ENCODE assay signal across 8 cellular contexts in the genomic region with DNA sequence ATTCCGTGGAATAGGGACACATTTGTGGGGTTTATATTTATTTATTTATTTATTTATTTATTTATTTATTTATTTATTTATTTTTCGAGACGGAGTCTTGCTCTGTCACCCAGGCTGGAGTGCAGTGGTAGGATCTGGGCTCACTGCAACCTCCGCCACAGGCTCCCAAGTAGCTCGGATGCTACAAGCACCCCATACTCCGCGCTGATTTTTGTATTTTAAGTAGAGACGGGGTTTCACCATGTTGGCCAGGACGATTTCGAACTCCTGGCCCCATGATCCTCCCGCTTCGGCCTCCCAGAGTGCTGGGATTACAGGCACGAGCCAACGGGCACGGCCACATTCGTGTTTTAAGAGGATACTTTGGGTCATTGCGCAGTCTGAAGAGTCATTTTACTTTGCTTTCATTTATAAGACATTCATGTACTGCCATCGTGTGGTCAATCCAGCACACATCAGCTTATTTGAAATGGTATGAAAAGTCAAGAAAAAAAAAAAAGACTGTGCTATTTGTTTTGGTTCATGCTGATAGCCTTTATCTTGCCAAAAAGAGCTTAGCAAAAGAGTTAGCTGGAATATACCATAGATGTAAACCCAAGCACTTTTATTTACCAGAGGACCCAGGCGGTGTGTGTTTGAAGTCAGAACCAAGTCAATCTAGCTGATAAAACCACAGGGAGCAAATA.
A peak's percentile ranks its signal among the peaks of the same experiment; 100 is the strongest.
DNase-seq lines count a peak whose midpoint lies in the region; ATAC-seq and TF ChIP-seq lines count a peak whose summit lies in the region.
"Not testable (repeated sequence)": the region's sequence is repeated elsewhere in the genome, so short reads cannot be mapped to it uniquely, and the experiment has no call there.

No MANE protein-coding gene starts in this region.

- not testable (repeated sequence) for H3K27me3 Mint-ChIP-seq in activated CD8-positive, alpha-beta T cell treated with anti-CD3 and anti-CD28 coated beads for 36 hours

- intact Hi-C loops in activated CD8-positive, alpha-beta T cell treated with anti-CD3 and anti-CD28 coated beads for 36 hours (cut with micrococcal nuclease): not testable (repeated sequence)

- H3K9me3 ChIP-seq in suprapubic skin: not testable (repeated sequence)

- CTCF ChIA-PET in activated CD8-positive, alpha-beta T cell treated with anti-CD3 and anti-CD28 coated beads for 36 hours (lab: Charles Lee): not testable (repeated sequence)

- H3K4me1 ChIP-seq in suprapubic skin: not testable (repeated sequence)

- H3K27ac Mint-ChIP-seq in activated CD8-positive, alpha-beta T cell treated with anti-CD3 and anti-CD28 coated beads for 36 hours: not testable (repeated sequence)

- H3K36me3 Mint-ChIP-seq in activated CD8-positive, alpha-beta T cell treated with anti-CD3 and anti-CD28 coated beads for 36 hours (ENCODE audit: low read depth): not testable (repeated sequence)

- not testable (repeated sequence) for TF ChIP-seq POLR2A in suprapubic skin (IDR thresholded peaks at IDR 0.05)

- H3K9me3 Mint-ChIP-seq in activated CD8-positive, alpha-beta T cell treated with anti-CD3 and anti-CD28 coated beads for 36 hours: not testable (repeated sequence)

- 31% methylated on average over 19 of the region's 19 CpGs for WGBS in suprapubic skin

- not testable (repeated sequence) for H3K4me1 Mint-ChIP-seq in activated CD8-positive, alpha-beta T cell treated with anti-CD3 and anti-CD28 coated beads for 36 hours (ENCODE audit: low read depth)

- TF ChIP-seq EP300 in suprapubic skin (IDR thresholded peaks at IDR 0.05): not testable (repeated sequence)

- not testable (repeated sequence) for TF ChIP-seq CTCF in activated CD8-positive, alpha-beta T cell treated with anti-CD3 and anti-CD28 coated beads for 36 hours (IDR thresholded peaks at IDR 0.05); suprapubic skin (IDR thresholded peaks at IDR 0.05)
- TF ChIP-seq CTCF in fibroblast of pulmonary artery (IDR thresholded peaks at IDR 0.05; ENCODE audit: low read length, missing control alignments): peak; percentile 32

- peak; percentile 36 for DNase-seq in EH (ENCODE audit: low read depth)
- DNase-seq in NCI-H748 treated with DMSO at 0.1 percent for 48 hours (lab: John Stamatoyannopoulos, UW): peak; percentile 18
- not testable (repeated sequence) for DNase-seq in activated CD8-positive, alpha-beta T cell treated with anti-CD3 and anti-CD28 coated beads for 36 hours; suprapubic skin (ENCODE audit: low spot score in 2 of 2)
- peak; percentile 57 for DNase-seq in fibroblast of pulmonary artery (ENCODE audit: low read depth)
- peak; percentile 34 for DNase-seq in medulla oblongata (ENCODE audit: extremely low spot score)

- H3K4me3 Mint-ChIP-seq in activated CD8-positive, alpha-beta T cell treated with anti-CD3 and anti-CD28 coated beads for 36 hours: not testable (repeated sequence)

- peak; percentile 75 for ATAC-seq in GM21576 (IDR thresholded peaks at IDR 0.05; ENCODE audit: unreplicated experiment)
- peak; percentile 94 for ATAC-seq in HG03520 (IDR thresholded peaks at IDR 0.05; ENCODE audit: unreplicated experiment)
- ATAC-seq in activated CD8-positive, alpha-beta T cell treated with anti-CD3 and anti-CD28 coated beads for 36 hours: peak; percentile 37

- H3K27me3 ChIP-seq in suprapubic skin: not testable (repeated sequence)

- not testable (repeated sequence) for H3K36me3 ChIP-seq in suprapubic skin

- not testable (repeated sequence) for H3K27ac ChIP-seq in suprapubic skin

- POLR2A ChIA-PET in activated CD8-positive, alpha-beta T cell treated with anti-CD3 and anti-CD28 coated beads for 36 hours (lab: Charles Lee): not testable (repeated sequence)

- H3K4me3 ChIP-seq in fibroblast of pulmonary artery (replicated peaks; ENCODE audit: low read depth, low read length) (peak overlapping the region; percentile 34), suprapubic skin (peak overlapping the region; percentile 30)

Comparison
In these comparisons a context has a peak if more than half of its experiments do, and no peak if none do; other contexts are left out.
1. ATAC-seq: peak in every context shown above with its lines; median percentile 94 in HG03520; 75 in GM21576; 37 in activated CD8-positive, alpha-beta T cell treated with anti-CD3 and anti-CD28 coated beads for 36 hours.